ENCODE assay signal across 22 cellular contexts in genomic region chr4:155638195-155638960, GRCh38. TPM values are rescaled to one million over a fixed set of nuclear protein-coding genes. Genes with fewer than 3 reads are reported as not detected.
"Had no signal": no experiment of that assay in that cellular context is flagged by ENCODE, and none has a peak within 500 bp of the region (broad histone marks: within the 10 kb centered on the region; RNA-seq: fewer than 3 reads in every experiment).

No MANE protein-coding gene starts in this region.

- H3K9me3 Mint-ChIP-seq: activated naive CD4-positive, alpha-beta T cell treated with anti-CD3 and anti-CD28 coated beads for 36 hours; activated T-cell treated with anti-CD3 and anti-CD28 coated beads, Interleukin-2, amount 50 U/mL, for 4 hours had no signal

- H3K27ac ChIP-seq: adrenal gland, esophagus squamous epithelium, gastrocnemius medialis, prostate gland, upper lobe of left lung had no signal

- H3K9me3 ChIP-seq: adrenal gland, esophagus squamous epithelium, gastrocnemius medialis, prostate gland, upper lobe of left lung had no signal

- H3K4me3 ChIP-seq: adrenal gland, esophagus squamous epithelium, gastrocnemius medialis, prostate gland, upper lobe of left lung had no signal

- ATAC-seq: activated CD4-positive, alpha-beta T cell treated with anti-CD3 and anti-CD28 coated beads for 36 hours; activated T-cell treated with anti-CD3 and anti-CD28 coated beads, Interleukin-2, amount 50 U/mL, for 4 hours; gastrocnemius medialis; left ventricle myocardium superior; natural killer cell; stimulated activated naive CD8-positive, alpha-beta T cell treated with anti-CD3 and anti-CD28 coated beads, Interleukin-15, Interleukin-2, amounts not matched to agents 100 U/mL and 50 U/mL, for 24 hours had no signal

- H3K4me3 Mint-ChIP-seq: activated B cell treated with CpG ODN at 0.5 μM for 24 hours; activated CD4-positive, alpha-beta T cell treated with anti-CD3 and anti-CD28 coated beads for 36 hours; activated naive CD4-positive, alpha-beta T cell treated with anti-CD3 and anti-CD28 coated beads for 36 hours; activated T-cell treated with anti-CD3 and anti-CD28 coated beads, Interleukin-2, amount 50 U/mL, for 4 hours; mesothelial cell of epicardium; natural killer cell had no signal

- H3K36me3 Mint-ChIP-seq: mesothelial cell of epicardium, natural killer cell had no signal

- H3K27ac Mint-ChIP-seq: activated B cell treated with CpG ODN at 0.5 μM for 24 hours; activated CD4-positive, alpha-beta T cell treated with anti-CD3 and anti-CD28 coated beads for 36 hours; activated naive CD4-positive, alpha-beta T cell treated with anti-CD3 and anti-CD28 coated beads for 36 hours; mesothelial cell of epicardium; natural killer cell had no signal

- H3K27me3 Mint-ChIP-seq: activated B cell treated with CpG ODN at 0.5 μM for 24 hours had no signal

- H3K36me3 ChIP-seq: adrenal gland, esophagus squamous epithelium, gastrocnemius medialis, prostate gland, upper lobe of left lung had no signal

- H3K4me1 ChIP-seq: adrenal gland, esophagus squamous epithelium, gastrocnemius medialis, prostate gland had no signal

- DNase-seq: activated B cell treated with CpG ODN at 0.5 μM for 24 hours; activated CD4-positive, alpha-beta T cell treated with anti-CD3 and anti-CD28 coated beads for 36 hours; activated CD4-positive, alpha-beta T cell treated with anti-CD3 and anti-CD28 coated beads, Interleukin-2, amount 50 U/mL, for 48 hours; activated CD8-positive, alpha-beta memory T cell treated with anti-CD3 and anti-CD28 coated beads, Interleukin-2, amount 50 U/mL, for 48 hours; activated naive CD4-positive, alpha-beta T cell treated with anti-CD3 and anti-CD28 coated beads for 36 hours; activated T-cell treated with anti-CD3 and anti-CD28 coated beads, Interleukin-2, amount 50 U/mL, for 4 hours; adrenal gland; central memory CD4-positive, alpha-beta T cell; effector memory CD4-positive, alpha-beta T cell; esophagus squamous epithelium; gastrocnemius medialis; head of caudate nucleus; left ventricle myocardium superior; mammary epithelial cell; natural killer cell; stimulated activated CD4-positive, alpha-beta T cell treated with anti-CD3 and anti-CD28 coated beads, Interleukin-4, amount 100 ng/mL, for 4 hours; stimulated activated naive CD8-positive, alpha-beta T cell treated with anti-CD3 and anti-CD28 coated beads, Interleukin-15, Interleukin-2, amounts not matched to agents 100 U/mL and 50 U/mL, for 24 hours; T-helper 1 cell; T1000; upper lobe of left lung had no signal

- H3K27me3 ChIP-seq: adrenal gland, esophagus squamous epithelium, gastrocnemius medialis, upper lobe of left lung had no signal

RNA-seq across cellular contexts. Expression of gene GUCY1A1, which starts 28.3 kb away (rescaled TPM):
- total RNA-seq: activated CD4-positive, alpha-beta T cell treated with anti-CD3 and anti-CD28 coated beads for 36 hours had no signal
